In the genomic region with DNA sequence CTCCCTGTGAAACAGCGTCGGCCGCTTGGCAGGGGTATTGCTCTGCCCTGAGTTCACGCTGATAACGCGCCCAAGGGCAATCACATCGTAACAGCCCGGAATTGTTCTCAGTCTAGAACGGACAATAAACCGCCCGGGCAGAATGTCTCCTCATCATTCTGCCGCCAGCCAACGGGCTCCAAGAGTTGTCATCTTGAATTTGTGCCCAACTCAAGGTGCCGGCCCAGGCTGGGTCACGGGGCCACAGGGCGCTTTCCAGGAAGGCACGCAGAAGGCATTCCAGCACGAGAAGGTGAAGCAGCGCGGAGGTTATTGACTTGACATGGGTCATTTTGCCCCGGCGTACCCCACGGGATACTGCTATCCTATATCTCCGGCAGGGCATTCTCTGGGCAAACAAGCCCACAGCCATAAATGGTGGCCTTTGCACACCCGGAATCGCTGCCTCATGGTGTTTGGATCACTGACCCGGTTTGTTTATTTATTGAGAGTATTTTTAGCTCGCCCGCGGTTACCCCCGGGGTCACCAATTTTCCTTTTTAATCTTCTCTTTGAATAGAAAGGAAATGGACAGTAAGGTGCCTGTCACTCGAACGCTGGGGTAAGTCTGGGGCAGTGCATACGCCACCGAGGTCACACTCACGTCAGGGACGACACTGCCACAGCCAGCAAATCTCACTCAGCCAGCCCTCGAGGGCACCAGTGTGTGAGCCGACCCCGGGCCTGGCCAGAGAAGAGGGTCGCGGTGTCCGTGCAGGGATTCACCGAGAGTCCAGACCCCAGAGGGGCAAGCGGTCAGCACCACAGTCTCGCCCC, we compare ENCODE assay signal across 17 cellular contexts.
DNase-seq lines count a peak whose midpoint lies in the region; ATAC-seq and FAIRE-seq lines count a peak whose summit lies in the region.
"Had no signal": no experiment of that assay in that cellular context is flagged by ENCODE, and none has a peak within 500 bp of the region (broad histone marks: within the 10 kb centered on the region; RNA-seq: fewer than 3 reads in every experiment).

No MANE protein-coding gene starts in this region.

- DNase-seq in HuH-7 (ENCODE audit: low spot score) (peak; percentile 80), SJSA1 (ENCODE audit: low read depth in 1 of 2, low spot score in 2 of 2) (peak; percentile 87 to 92), hepatic stellate cell (ENCODE audit: low spot score) (peak; percentile 86), small intestine (peak; percentile 80), NCI-H146 treated with DMSO at 0.1 percent for 48 hours (lab: John Stamatoyannopoulos, UW; ENCODE audit: unreplicated experiment) (no peak)
- DNase-seq in NK-92 treated with Interleukin-12 subunit alpha and Interleukin-12 subunit beta, amount 100 ng/mL, for 24 hours (lab: John Stamatoyannopoulos, UW), result no peak
- no peak for DNase-seq in activated T-cell treated with anti-CD3 and anti-CD28 coated beads, Interleukin-2, amount 50 U/mL, for 72 hours
- DNase-seq: activated B cell treated with CpG ODN at 0.5 μM for 24 hours; effector CD8-positive, alpha-beta T cell; NCI-H1048; stimulated activated CD4-positive, alpha-beta T cell treated with anti-CD3 and anti-CD28 coated beads, Interleukin-4, amount 100 ng/mL, for 24 hours; stimulated activated CD8-positive, alpha-beta memory T cell treated with anti-CD3 and anti-CD28 coated beads, Interleukin-4, amount 100 ng/mL, for 48 hours; T-cell had no signal

- no peak overlapping the region for H3K27ac Mint-ChIP-seq in activated T-cell treated with anti-CD3 and anti-CD28 coated beads, Interleukin-2, amount 50 U/mL, for 72 hours
- H3K27ac Mint-ChIP-seq: activated B cell treated with CpG ODN at 0.5 μM for 24 hours; activated T-helper 17 cell treated with anti-CD3 and anti-CD28 coated beads, Interleukin-2, amount 50 U/mL, for 72 hours; T-cell had no signal

- no peak overlapping the region for H3K27ac ChIP-seq in SJSA1
- peak overlapping the region in 1 of 2 donors; percentile 43 for H3K27ac ChIP-seq in small intestine (ENCODE audit: low read depth in 1 of 2, low read length in 1 of 2)
- H3K27ac ChIP-seq: cardiac muscle cell, neutrophil, thoracic aorta had no signal

- H3K27me3 ChIP-seq in SJSA1 (replicated peaks) (no peaks in the 10 kb centered on the region), small intestine (ENCODE audit: control insufficient read depth in 2 of 2, insufficient read depth in 2 of 2, low read length in 2 of 2) (peaks cover 0 to 2% of the 10 kb centered on the region in 2 donors)

- H3K4me1 ChIP-seq in SJSA1 (replicated peaks) (peaks cover 44% of the 10 kb centered on the region), small intestine (ENCODE audit: control insufficient read depth in 2 of 2, insufficient read depth in 1 of 2, low read depth in 1 of 2, low read length in 1 of 2) (peaks cover 0 to 6% of the 10 kb centered on the region in 2 donors)

- peaks cover 19% of the 10 kb centered on the region for H3K27me3 Mint-ChIP-seq in activated T-cell treated with anti-CD3 and anti-CD28 coated beads, Interleukin-2, amount 50 U/mL, for 72 hours (ENCODE audit: low read depth)

- WGBS in small intestine, 3 donors, result 19 to 43% (median 35%) methylated on average over 46 of the region's 46 CpGs

- H3K36me3 Mint-ChIP-seq in activated T-cell treated with anti-CD3 and anti-CD28 coated beads, Interleukin-2, amount 50 U/mL, for 72 hours (ENCODE audit: insufficient read depth in 2 of 2), result no peaks in the 10 kb centered on the region
- H3K36me3 Mint-ChIP-seq: T-cell had no signal

- ATAC-seq in activated T-cell treated with anti-CD3 and anti-CD28 coated beads, Interleukin-2, amount 50 U/mL, for 72 hours (replicated peaks in 1 of 2), result no peak
- ATAC-seq: activated T-helper 17 cell treated with anti-CD3 and anti-CD28 coated beads, Interleukin-2, amount 50 U/mL, for 72 hours; T-cell had no signal

- FAIRE-seq in small intestine (lab: Jason Lieb, UNC), result no peak

- H3K9me3 ChIP-seq in SJSA1 (replicated peaks) (no peaks in the 10 kb centered on the region), small intestine (ENCODE audit: control insufficient read depth, low read depth) (no peaks in the 10 kb centered on the region)
- H3K9me3 ChIP-seq: neutrophil, thoracic aorta had no signal

- H3K4me3 ChIP-seq in SJSA1, result no peak overlapping the region
- H3K4me3 ChIP-seq in small intestine (ENCODE audit: low read depth in 1 of 2, low read length in 2 of 2), result no peak overlapping the region
- H3K4me3 ChIP-seq: cardiac muscle cell, thoracic aorta had no signal

- H3K36me3 ChIP-seq in SJSA1 (no peaks in the 10 kb centered on the region), small intestine (ENCODE audit: control insufficient read depth in 2 of 2, insufficient read depth in 2 of 2, low read length in 2 of 2) (no peaks in the 10 kb centered on the region)
- H3K36me3 ChIP-seq: cardiac muscle cell, neutrophil, thoracic aorta had no signal

- no peaks in the 10 kb centered on the region for H3K9me3 Mint-ChIP-seq in activated T-cell treated with anti-CD3 and anti-CD28 coated beads, Interleukin-2, amount 50 U/mL, for 72 hours
- H3K9me3 Mint-ChIP-seq: activated B cell treated with CpG ODN at 0.5 μM for 24 hours; activated T-helper 17 cell treated with anti-CD3 and anti-CD28 coated beads, Interleukin-2, amount 50 U/mL, for 72 hours; T-cell had no signal

- H3K4me1 Mint-ChIP-seq in activated T-cell treated with anti-CD3 and anti-CD28 coated beads, Interleukin-2, amount 50 U/mL, for 72 hours (ENCODE audit: low read depth), result no peaks in the 10 kb centered on the region
- H3K4me1 Mint-ChIP-seq: activated T-helper 17 cell treated with anti-CD3 and anti-CD28 coated beads, Interleukin-2, amount 50 U/mL, for 72 hours had no signal

- no peak overlapping the region for H3K4me3 Mint-ChIP-seq in activated T-cell treated with anti-CD3 and anti-CD28 coated beads, Interleukin-2, amount 50 U/mL, for 72 hours
- H3K4me3 Mint-ChIP-seq: activated B cell treated with CpG ODN at 0.5 μM for 24 hours; activated T-helper 17 cell treated with anti-CD3 and anti-CD28 coated beads, Interleukin-2, amount 50 U/mL, for 72 hours; T-cell had no signal

Comparison
In these comparisons a context has a peak if more than half of its experiments do, and no peak if none do; other contexts are left out.
1. DNase-seq: peak in HuH-7 (single experiment), SJSA1 (2 of 2), hepatic stellate cell (single experiment) and small intestine (single experiment); none in NCI-H146 treated with DMSO at 0.1 percent for 48 hours (single experiment), NK-92 treated with Interleukin-12 subunit alpha and Interleukin-12 subunit beta, amount 100 ng/mL, for 24 hours (single experiment) and activated T-cell treated with anti-CD3 and anti-CD28 coated beads, Interleukin-2, amount 50 U/mL, for 72 hours (0 of 2).